Comparison of ENCODE assay signal across 1 cellular context in the genomic region with DNA sequence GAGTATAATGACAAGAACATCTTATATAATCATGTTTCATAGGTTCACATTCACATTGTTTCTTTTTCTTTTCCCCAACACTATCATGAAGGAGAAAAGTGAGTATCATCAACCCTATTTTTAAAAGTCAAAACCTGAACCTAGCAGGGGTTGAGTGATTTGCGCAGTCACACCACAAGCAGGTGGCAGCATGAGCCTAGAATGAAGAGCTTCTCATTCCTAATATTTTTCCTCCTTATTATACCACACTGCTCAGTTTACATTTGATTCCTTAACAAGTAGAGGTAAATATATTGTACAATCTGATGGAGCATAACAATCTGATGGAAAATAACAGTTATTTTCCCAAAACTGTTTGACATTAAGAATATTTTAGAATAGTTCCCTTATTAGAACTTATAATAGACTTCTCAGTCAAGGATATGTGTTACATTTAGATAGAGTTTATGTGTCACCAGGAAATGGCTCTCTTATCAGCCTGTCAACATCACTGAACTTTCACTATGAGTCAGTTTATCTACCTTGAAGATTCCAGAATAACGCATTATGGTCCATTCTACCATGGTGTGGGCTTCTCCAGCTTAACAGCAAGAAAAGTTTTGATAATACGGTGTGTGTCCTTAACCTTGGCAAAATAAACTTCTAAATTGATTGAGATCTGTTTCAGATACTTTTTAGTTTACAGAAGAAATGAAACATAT.
TF ChIP-seq lines count a peak whose summit lies in the region.

No MANE protein-coding gene starts in this region.

TF ChIP-seq in SK-N-SH treated with all-trans-retinoic acid at 6 μM for 48 hours, 23 proteins besides CTCF, POLR2A, EP300 and RAD21 (continued from another document):
- TF ChIP-seq, protein P1, sequence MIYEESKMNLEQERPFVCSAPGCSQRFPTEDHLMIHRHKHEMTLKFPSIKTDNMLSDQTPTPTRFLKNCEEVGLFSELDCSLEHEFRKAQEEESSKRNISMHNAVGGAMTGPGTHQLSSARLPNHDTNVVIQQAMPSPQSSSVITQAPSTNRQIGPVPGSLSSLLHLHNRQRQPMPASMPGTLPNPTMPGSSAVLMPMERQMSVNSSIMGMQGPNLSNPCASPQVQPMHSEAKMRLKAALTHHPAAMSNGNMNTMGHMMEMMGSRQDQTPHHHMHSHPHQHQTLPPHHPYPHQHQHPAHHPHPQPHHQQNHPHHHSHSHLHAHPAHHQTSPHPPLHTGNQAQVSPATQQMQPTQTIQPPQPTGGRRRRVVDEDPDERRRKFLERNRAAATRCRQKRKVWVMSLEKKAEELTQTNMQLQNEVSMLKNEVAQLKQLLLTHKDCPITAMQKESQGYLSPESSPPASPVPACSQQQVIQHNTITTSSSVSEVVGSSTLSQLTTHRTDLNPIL (CRISPR knock-in tag; IDR thresholded peaks at IDR 0.05; ENCODE audit: low read depth), result no peak
- no peak for TF ChIP-seq ZNF565 (CRISPR knock-in tag; conservative IDR thresholded peaks at IDR 0.05; ENCODE audit: low read depth)
- no peak for TF ChIP-seq RARB (CRISPR knock-in tag; IDR thresholded peaks at IDR 0.05)
